Comparison of ENCODE assay signal across 1 cellular context in genomic region chr5:177430972-177431316, GRCh38.
TF ChIP-seq lines count a peak whose summit lies in the region.

No MANE protein-coding gene starts in this region.

TF ChIP-seq in SK-N-SH, 30 proteins besides CTCF, POLR2A, EP300 and RAD21:
- no peak for TF ChIP-seq NFIC (IDR thresholded peaks at IDR 0.05; ENCODE audit: borderline replicate concordance)
- TF ChIP-seq RFX5 (IDR thresholded peaks at IDR 0.05; ENCODE audit: low read length), result no peak
- TF ChIP-seq, protein P1, sequence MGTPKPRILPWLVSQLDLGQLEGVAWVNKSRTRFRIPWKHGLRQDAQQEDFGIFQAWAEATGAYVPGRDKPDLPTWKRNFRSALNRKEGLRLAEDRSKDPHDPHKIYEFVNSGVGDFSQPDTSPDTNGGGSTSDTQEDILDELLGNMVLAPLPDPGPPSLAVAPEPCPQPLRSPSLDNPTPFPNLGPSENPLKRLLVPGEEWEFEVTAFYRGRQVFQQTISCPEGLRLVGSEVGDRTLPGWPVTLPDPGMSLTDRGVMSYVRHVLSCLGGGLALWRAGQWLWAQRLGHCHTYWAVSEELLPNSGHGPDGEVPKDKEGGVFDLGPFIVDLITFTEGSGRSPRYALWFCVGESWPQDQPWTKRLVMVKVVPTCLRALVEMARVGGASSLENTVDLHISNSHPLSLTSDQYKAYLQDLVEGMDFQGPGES (IDR thresholded peaks at IDR 0.05; ENCODE audit: low read depth, low read length), result no peak
- TF ChIP-seq, protein P2, sequence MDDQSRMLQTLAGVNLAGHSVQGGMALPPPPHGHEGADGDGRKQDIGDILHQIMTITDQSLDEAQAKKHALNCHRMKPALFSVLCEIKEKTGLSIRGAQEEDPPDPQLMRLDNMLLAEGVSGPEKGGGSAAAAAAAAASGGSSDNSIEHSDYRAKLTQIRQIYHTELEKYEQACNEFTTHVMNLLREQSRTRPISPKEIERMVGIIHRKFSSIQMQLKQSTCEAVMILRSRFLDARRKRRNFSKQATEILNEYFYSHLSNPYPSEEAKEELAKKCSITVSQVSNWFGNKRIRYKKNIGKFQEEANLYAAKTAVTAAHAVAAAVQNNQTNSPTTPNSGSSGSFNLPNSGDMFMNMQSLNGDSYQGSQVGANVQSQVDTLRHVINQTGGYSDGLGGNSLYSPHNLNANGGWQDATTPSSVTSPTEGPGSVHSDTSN (IDR thresholded peaks at IDR 0.05), result no peak
- TF ChIP-seq MEF2A (IDR thresholded peaks at IDR 0.05; ENCODE audit: borderline replicate concordance, low read depth), result no peak
- no peak for TF ChIP-seq TAF1 (IDR thresholded peaks at IDR 0.05; ENCODE audit: borderline replicate concordance, low read depth, low read length)
- TF ChIP-seq, protein P3, sequence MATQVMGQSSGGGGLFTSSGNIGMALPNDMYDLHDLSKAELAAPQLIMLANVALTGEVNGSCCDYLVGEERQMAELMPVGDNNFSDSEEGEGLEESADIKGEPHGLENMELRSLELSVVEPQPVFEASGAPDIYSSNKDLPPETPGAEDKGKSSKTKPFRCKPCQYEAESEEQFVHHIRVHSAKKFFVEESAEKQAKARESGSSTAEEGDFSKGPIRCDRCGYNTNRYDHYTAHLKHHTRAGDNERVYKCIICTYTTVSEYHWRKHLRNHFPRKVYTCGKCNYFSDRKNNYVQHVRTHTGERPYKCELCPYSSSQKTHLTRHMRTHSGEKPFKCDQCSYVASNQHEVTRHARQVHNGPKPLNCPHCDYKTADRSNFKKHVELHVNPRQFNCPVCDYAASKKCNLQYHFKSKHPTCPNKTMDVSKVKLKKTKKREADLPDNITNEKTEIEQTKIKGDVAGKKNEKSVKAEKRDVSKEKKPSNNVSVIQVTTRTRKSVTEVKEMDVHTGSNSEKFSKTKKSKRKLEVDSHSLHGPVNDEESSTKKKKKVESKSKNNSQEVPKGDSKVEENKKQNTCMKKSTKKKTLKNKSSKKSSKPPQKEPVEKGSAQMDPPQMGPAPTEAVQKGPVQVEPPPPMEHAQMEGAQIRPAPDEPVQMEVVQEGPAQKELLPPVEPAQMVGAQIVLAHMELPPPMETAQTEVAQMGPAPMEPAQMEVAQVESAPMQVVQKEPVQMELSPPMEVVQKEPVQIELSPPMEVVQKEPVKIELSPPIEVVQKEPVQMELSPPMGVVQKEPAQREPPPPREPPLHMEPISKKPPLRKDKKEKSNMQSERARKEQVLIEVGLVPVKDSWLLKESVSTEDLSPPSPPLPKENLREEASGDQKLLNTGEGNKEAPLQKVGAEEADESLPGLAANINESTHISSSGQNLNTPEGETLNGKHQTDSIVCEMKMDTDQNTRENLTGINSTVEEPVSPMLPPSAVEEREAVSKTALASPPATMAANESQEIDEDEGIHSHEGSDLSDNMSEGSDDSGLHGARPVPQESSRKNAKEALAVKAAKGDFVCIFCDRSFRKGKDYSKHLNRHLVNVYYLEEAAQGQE (IDR thresholded peaks at IDR 0.05; ENCODE audit: low read depth, low read length), result no peak
- no peak for TF ChIP-seq RCOR1 (IDR thresholded peaks at IDR 0.05; ENCODE audit: low read length)
- TF ChIP-seq JUND (IDR thresholded peaks at IDR 0.05), result no peak
- TF ChIP-seq FOXJ3 (CRISPR knock-in tag; IDR thresholded peaks at IDR 0.05), result no peak
- TF ChIP-seq TCF12 (IDR thresholded peaks at IDR 0.05), result no peak
- TF ChIP-seq SIN3A (IDR thresholded peaks at IDR 0.05; ENCODE audit: borderline replicate concordance, low read depth, low read length), result no peak
- no peak for TF ChIP-seq GABPA (IDR thresholded peaks at IDR 0.05; ENCODE audit: low read depth)
- TF ChIP-seq GATA2 (CRISPR knock-in tag; IDR thresholded peaks at IDR 0.05), result no peak
- no peak for TF ChIP-seq ELF1 (IDR thresholded peaks at IDR 0.05)
- no peak for TF ChIP-seq NRF1 (IDR thresholded peaks at IDR 0.05; ENCODE audit: low read depth, low read length)
- TF ChIP-seq, protein P4, sequence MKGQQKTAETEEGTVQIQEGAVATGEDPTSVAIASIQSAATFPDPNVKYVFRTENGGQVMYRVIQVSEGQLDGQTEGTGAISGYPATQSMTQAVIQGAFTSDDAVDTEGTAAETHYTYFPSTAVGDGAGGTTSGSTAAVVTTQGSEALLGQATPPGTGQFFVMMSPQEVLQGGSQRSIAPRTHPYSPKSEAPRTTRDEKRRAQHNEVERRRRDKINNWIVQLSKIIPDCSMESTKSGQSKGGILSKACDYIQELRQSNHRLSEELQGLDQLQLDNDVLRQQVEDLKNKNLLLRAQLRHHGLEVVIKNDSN (IDR thresholded peaks at IDR 0.05; ENCODE audit: borderline replicate concordance, low read depth), result no peak
- no peak for TF ChIP-seq RXRA (IDR thresholded peaks at IDR 0.05; ENCODE audit: borderline replicate concordance, low read depth)
- no peak for TF ChIP-seq FOSL2 (IDR thresholded peaks at IDR 0.05; ENCODE audit: borderline replicate concordance, low read depth)
TF ChIP-seq in SK-N-SH: peak in this region for 0.
